Comparison of ENCODE assay signal across 31 cellular contexts in the genomic region with DNA sequence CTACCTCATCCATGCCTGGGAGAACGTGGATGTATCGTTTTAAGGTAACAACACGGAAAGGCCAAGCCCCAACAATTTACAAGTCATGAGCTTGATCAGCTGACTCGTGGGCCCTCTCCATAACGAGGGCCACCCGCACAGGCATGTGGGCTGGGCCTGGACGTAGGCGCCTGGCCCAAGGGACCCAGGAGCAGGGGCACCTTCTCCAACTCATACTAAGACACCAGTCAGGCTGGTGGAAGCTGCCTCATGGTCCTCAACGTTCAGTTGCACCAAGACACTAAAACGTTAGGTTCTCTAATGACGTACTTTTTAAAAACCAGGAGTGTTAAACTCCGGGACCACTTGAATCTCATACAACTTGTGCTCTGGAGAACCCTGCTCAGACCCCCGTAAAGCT. TPM values are rescaled to one million over a fixed set of nuclear protein-coding genes. Genes with fewer than 3 reads are reported as not detected.
A peak's percentile ranks its signal among the peaks of the same experiment; 100 is the strongest.
DNase-seq lines count a peak whose midpoint lies in the region; ATAC-seq, FAIRE-seq and TF ChIP-seq lines count a peak whose summit lies in the region.
"Had no signal": no experiment of that assay in that cellular context is flagged by ENCODE, and none has a peak within 500 bp of the region (broad histone marks: within the 10 kb centered on the region; RNA-seq: fewer than 3 reads in every experiment).

No MANE protein-coding gene starts in this region.

- TSS peak; percentile 51 for BruUV-seq in IMR-90 (replicated peaks; lab: Mats Ljungman, UMichigan)
- BruUV-seq in K562 (replicated peaks; lab: Mats Ljungman, UMichigan) = no TSS peak

- no peak overlapping the region for H3K4me3 ChIP-seq in IMR-90 (ENCODE audit: insufficient read depth, low read depth, low read length)
- no peak overlapping the region for H3K4me3 ChIP-seq in K562
- H3K4me3 ChIP-seq: skin epidermis, uterus had no signal

- H3K9ac ChIP-seq in IMR-90 (ENCODE audit: low read depth, low read length) (no peak overlapping the region), K562 (ENCODE audit: insufficient read depth in 1 of 2, low read depth in 2 of 2, low read length in 2 of 2) (no peak overlapping the region)
- H3K9ac ChIP-seq: SK-N-SH had no signal

- H2BK120ac ChIP-seq in IMR-90 (ENCODE audit: low read depth, low read length) = no peak overlapping the region

- no peak overlapping the region for H3K4me2 ChIP-seq in IMR-90 (ENCODE audit: low read depth, low read length)
- no peak overlapping the region for H3K4me2 ChIP-seq in K562 (ENCODE audit: insufficient read depth, low read length)
- H3K4me2 ChIP-seq: SK-N-SH had no signal

- H3K9me3 ChIP-seq in IMR-90 (ENCODE audit: control insufficient read depth, insufficient read depth, low read length) (no peaks in the 10 kb centered on the region), K562 (replicated peaks; ENCODE audit: control insufficient read depth, insufficient read depth, low read depth, low read length) (no peaks in the 10 kb centered on the region)
- H3K9me3 ChIP-seq: BE2C, SK-N-SH, uterus had no signal

- H3K4ac ChIP-seq in IMR-90 (ENCODE audit: low read depth, low read length) = no peak overlapping the region

- dilution Hi-C loops in IMR-90 (cut with HindIII; ENCODE audit: low sequenced_read_pairs, unreplicated experiment) = no loop called here

- no peak overlapping the region for H2BK5ac ChIP-seq in IMR-90 (ENCODE audit: low read depth, low read length, poor library complexity, severe bottlenecking)

- no peak overlapping the region for H3K56ac ChIP-seq in IMR-90 (ENCODE audit: extremely low read depth, insufficient read depth, low read length)

- TF ChIP-seq CTCF in IMR-90 (conservative IDR thresholded peaks at IDR 0.05; ENCODE audit: low read depth, low read length) (no peak), K562 (IDR thresholded peaks at IDR 0.05 in 2 of 3, conservative IDR thresholded peaks at IDR 0.05 in 1 of 3; ENCODE audit: insufficient read depth in 2 of 3, low read depth in 1 of 3, low read length in 3 of 3) (no peak)

- H2AK5ac ChIP-seq in IMR-90 (ENCODE audit: low read depth, low read length) = no peak overlapping the region

- ATAC-seq in activated naive CD8-positive, alpha-beta T cell treated with anti-CD3 and anti-CD28 coated beads, Interleukin-2, amount 50 U/mL, for 24 hours = no peak
- ATAC-seq in IMR-90 (ENCODE audit: low read depth) (no peak), K562 (no peak), GM21619 (IDR thresholded peaks at IDR 0.05; ENCODE audit: unreplicated experiment) (no peak), HG03565 (IDR thresholded peaks at IDR 0.05; ENCODE audit: unreplicated experiment) (no peak)
- ATAC-seq: activated CD4-positive, CD25-positive, alpha-beta regulatory T cell treated with anti-CD3 and anti-CD28 coated beads, Interleukin-2, amount 50 U/mL, for 24 hours; activated T-cell treated with anti-CD3 and anti-CD28 coated beads, Interleukin-2, amount 50 U/mL, for 4 hours; left colon; Right ventricle myocardium inferior; stimulated activated naive CD8-positive, alpha-beta T cell treated with anti-CD3 and anti-CD28 coated beads, Interleukin-15, Interleukin-2, amounts not matched to agents 100 U/mL and 50 U/mL, for 24 hours had no signal

- H4K91ac ChIP-seq in IMR-90 (ENCODE audit: insufficient read depth, low read depth, low read length) = no peak overlapping the region

- TF ChIP-seq RAD21 in IMR-90 (IDR thresholded peaks at IDR 0.05; ENCODE audit: low read length) (no peak), K562 (CRISPR knock-in tag; conservative IDR thresholded peaks at IDR 0.05 in 1 of 2, IDR thresholded peaks at IDR 0.05 in 1 of 2) (no peak)

- CTCF ChIA-PET in IMR-90 (lab: Yijun Ruan, JAX) = no interaction called here
- CTCF ChIA-PET in K562 (lab: Yijun Ruan, JAX; ENCODE audit: low intra/inter-chr PET ratio) = no interaction called here

- POLR2A ChIA-PET in IMR-90 (lab: Charles Lee; ENCODE audit: unreplicated experiment) = interaction anchor here (0.6 kb wide), 1 partner anchor 29 kb away, joined by 3 read pairs; no protein-coding TSS in a partner anchor
- POLR2A ChIA-PET in K562 (lab: Yijun Ruan, JAX) = interaction anchor here (0.6 to 1.1 kb wide), 3 partner anchors 26 to 81 kb away, joined by 3 to 5 read pairs (median 3); no protein-coding TSS in a partner anchor

- H3K9me1 ChIP-seq in IMR-90 (ENCODE audit: insufficient read depth, low read length) (no peaks in the 10 kb centered on the region), K562 (ENCODE audit: control insufficient read depth, insufficient read depth, low read length) (no peaks in the 10 kb centered on the region)

- WGBS in IMR-90 (ENCODE audit: extremely low coverage in 2 of 2, insufficient read length in 1 of 2), 2 experiments = 84% methylated on average over 7 of the region's 13 CpGs; no CpG with 5 or more reads in 1 of the 2 experiments
- 86% methylated on average over 12 of the region's 13 CpGs for WGBS in K562 (ENCODE audit: insufficient coverage, low coverage, missing lambda C conversion rate)

- no peak overlapping the region for H2BK15ac ChIP-seq in IMR-90 (ENCODE audit: low read depth, low read length)

- no peak for TF ChIP-seq EP300 in K562 (IDR thresholded peaks at IDR 0.05; ENCODE audit: low read length)

- no peak overlapping the region for H3K23ac ChIP-seq in IMR-90 (ENCODE audit: low read depth, low read length)

- H3K4me1 Mint-ChIP-seq in activated naive CD8-positive, alpha-beta T cell (ENCODE audit: low read depth) = peaks cover 39% of the 10 kb centered on the region
- peaks cover 20% of the 10 kb centered on the region for H3K4me1 Mint-ChIP-seq in activated naive CD8-positive, alpha-beta T cell treated with anti-CD3 and anti-CD28 coated beads, Interleukin-2, amount 50 U/mL, for 24 hours
- H3K4me1 Mint-ChIP-seq: nephron progenitor cell had no signal

- H2BK20ac ChIP-seq in IMR-90 (ENCODE audit: low read depth, low read length) = no peak overlapping the region

- H2AFZ ChIP-seq in IMR-90 (replicated peaks; ENCODE audit: low read length, poor library complexity) (no peak overlapping the region), K562 (ENCODE audit: low read depth, low read length) (no peak overlapping the region)

- TF ChIP-seq POLR2A in IMR-90 (IDR thresholded peaks at IDR 0.05; ENCODE audit: low read depth, low read length) (no peak), K562 (conservative IDR thresholded peaks at IDR 0.05) (no peak)

- peaks cover 3% of the 10 kb centered on the region for H3K36me3 Mint-ChIP-seq in activated naive CD8-positive, alpha-beta T cell
- peaks cover 60% of the 10 kb centered on the region for H3K36me3 Mint-ChIP-seq in activated naive CD8-positive, alpha-beta T cell treated with anti-CD3 and anti-CD28 coated beads, Interleukin-2, amount 50 U/mL, for 24 hours (ENCODE audit: low read depth)

- H3K27me3 ChIP-seq in IMR-90 (ENCODE audit: control insufficient read depth, insufficient read depth, low read length) (no peaks in the 10 kb centered on the region), K562 (ENCODE audit: control insufficient read depth in 2 of 2, insufficient read depth in 2 of 2, low read length in 2 of 2) (no peaks in the 10 kb centered on the region)
- H3K27me3 ChIP-seq: BE2C, uterus had no signal

- no peaks in the 10 kb centered on the region for H3K9me3 Mint-ChIP-seq in activated naive CD8-positive, alpha-beta T cell (ENCODE audit: low read depth)
- no peaks in the 10 kb centered on the region for H3K9me3 Mint-ChIP-seq in activated naive CD8-positive, alpha-beta T cell treated with anti-CD3 and anti-CD28 coated beads, Interleukin-2, amount 50 U/mL, for 24 hours
- H3K9me3 Mint-ChIP-seq: activated T-cell treated with anti-CD3 and anti-CD28 coated beads, Interleukin-2, amount 50 U/mL, for 4 hours; immature natural killer cell; nephron progenitor cell; T-helper 1 cell treated with Interleukin-12 subunit alpha and Interleukin-12 subunit beta and Interleukin-4 antibody, amounts not matched to agents 30 μg/mL and 1 μg/mL, for 36 hours had no signal

- intact Hi-C loops in IMR-90 (cut with micrococcal nuclease) = no loop called here
- intact Hi-C loops in K562 (cut with micrococcal nuclease) = no loop called here

- no peaks in the 10 kb centered on the region for H3K27me3 Mint-ChIP-seq in activated naive CD8-positive, alpha-beta T cell
- no peaks in the 10 kb centered on the region for H3K27me3 Mint-ChIP-seq in activated naive CD8-positive, alpha-beta T cell treated with anti-CD3 and anti-CD28 coated beads, Interleukin-2, amount 50 U/mL, for 24 hours

- H3K4me1 ChIP-seq in IMR-90 (ENCODE audit: control insufficient read depth, insufficient read depth, low read length) (no peaks in the 10 kb centered on the region), K562 (replicated peaks in 1 of 2; ENCODE audit: control insufficient read depth in 2 of 2, insufficient read depth in 2 of 2, low read length in 2 of 2) (0 out of 5 replicates have a peak, but pooled peaks cover 0 to 8% of the 10 kb centered on the region in 2 experiments)
- H3K4me1 ChIP-seq: BE2C, uterus had no signal

- in situ Hi-C loops in IMR-90 (cut with MboI; ENCODE audit: low sequenced_read_pairs) (no loop called here), K562 (cut with MboI) (no loop called here)

- H3K27ac ChIP-seq in IMR-90 (ENCODE audit: insufficient read depth, low read length) (no peak overlapping the region), K562 (ENCODE audit: extremely low read depth, low read depth, low read length) (no peak overlapping the region)
- H3K27ac ChIP-seq: uterus had no signal

- H3K36me3 ChIP-seq in IMR-90 (ENCODE audit: control insufficient read depth, insufficient read depth, low read length) (peaks cover 87% of the 10 kb centered on the region), K562 (ENCODE audit: control insufficient read depth, insufficient read depth, low read length) (peaks cover 98% of the 10 kb centered on the region)
- H3K36me3 ChIP-seq: uterus had no signal

- H2AK9ac ChIP-seq in IMR-90 (replicated peaks; ENCODE audit: low read depth, low read length, poor library complexity) = no peak overlapping the region

- H3K4me3 Mint-ChIP-seq in activated naive CD8-positive, alpha-beta T cell = peak overlapping the region; percentile 13
- H3K4me3 Mint-ChIP-seq in activated naive CD8-positive, alpha-beta T cell treated with anti-CD3 and anti-CD28 coated beads, Interleukin-2, amount 50 U/mL, for 24 hours = no peak overlapping the region
- H3K4me3 Mint-ChIP-seq: activated T-cell treated with anti-CD3 and anti-CD28 coated beads, Interleukin-2, amount 50 U/mL, for 4 hours; immature natural killer cell; nephron progenitor cell; T-helper 1 cell treated with Interleukin-12 subunit alpha and Interleukin-12 subunit beta and Interleukin-4 antibody, amounts not matched to agents 30 μg/mL and 1 μg/mL, for 36 hours had no signal

- H3K79me1 ChIP-seq in IMR-90 (ENCODE audit: low read depth in 1 of 2, low read length in 2 of 2) = peaks cover 10 to 17% of the 10 kb centered on the region in 2 experiments; a peak in 3 of 4 replicates

- no peak for FAIRE-seq in K562 (lab: Jason Lieb, UNC)
- FAIRE-seq: bronchial epithelial cell, colon, GM12892 had no signal

- DNase-seq in activated naive CD8-positive, alpha-beta T cell treated with anti-CD3 and anti-CD28 coated beads, Interleukin-2, amount 50 U/mL, for 24 hours = no peak
- no peak for DNase-seq in IMR-90
- no peak for DNase-seq in K562 (ENCODE audit: extremely low read depth in 1 of 4, low spot score in 3 of 4)
- no peak for DNase-seq in NCI-H187 treated with DMSO at 0.1 percent for 48 hours (lab: John Stamatoyannopoulos, UW)
- DNase-seq: ACHN; activated gamma-delta T cell treated with Interleukin-2 at 50 U/mL for 16 hours; activated T-cell treated with anti-CD3 and anti-CD28 coated beads, Interleukin-2, amount 50 U/mL, for 4 hours; aorta; BE2C; effector CD8-positive, alpha-beta T cell; hypothalamus; immature natural killer cell; left colon; MV-4-11; NCI-H1436; NCI-H226; NCI-H69; nephron progenitor cell; SK-N-SH; stimulated activated naive CD8-positive, alpha-beta T cell treated with anti-CD3 and anti-CD28 coated beads, Interleukin-15, Interleukin-2, amounts not matched to agents 100 U/mL and 50 U/mL, for 24 hours; uterus had no signal

- H3K18ac ChIP-seq in IMR-90 (ENCODE audit: low read depth, low read length) = no peak overlapping the region

- peak overlapping the region; percentile 46 for H3K27ac Mint-ChIP-seq in activated naive CD8-positive, alpha-beta T cell
- no peak overlapping the region for H3K27ac Mint-ChIP-seq in activated naive CD8-positive, alpha-beta T cell treated with anti-CD3 and anti-CD28 coated beads, Interleukin-2, amount 50 U/mL, for 24 hours
- H3K27ac Mint-ChIP-seq: nephron progenitor cell had no signal

- H4K20me1 ChIP-seq in IMR-90 (ENCODE audit: insufficient read depth, low read length) (peaks cover 4% of the 10 kb centered on the region; the same call in 1 of the 2 replicates), K562 (replicated peaks; ENCODE audit: control insufficient read depth, insufficient read depth, low read length) (0 out of 2 replicates have a peak, but pooled peaks cover 5% of the 10 kb centered on the region)

- no peak overlapping the region for H3K14ac ChIP-seq in IMR-90 (replicated peaks; ENCODE audit: low read depth, low read length)

- no peak overlapping the region for H4K5ac ChIP-seq in IMR-90 (ENCODE audit: low read depth, low read length)

- no peaks in the 10 kb centered on the region for H3K79me2 ChIP-seq in K562 (ENCODE audit: control insufficient read depth, insufficient read depth, low read length)

- no peak overlapping the region for H4K8ac ChIP-seq in IMR-90 (ENCODE audit: low read depth in 2 of 2, low read length in 2 of 2)

RNA-seq across cellular contexts. Expression of gene EIF3G, which starts 21.8 kb away (rescaled TPM):
- 209 and 278 TPM in 2 replicates for total RNA-seq in IMR-90 (2012; rRNA removed)
- 235 and 243 TPM in 2 replicates for polyA plus RNA-seq in IMR-90 (2012; rRNA removed)
- polyA plus RNA-seq in IMR-90 (2012; cell fraction: cytosol; rRNA removed) = 193 and 253 TPM in 2 replicates
- 464 and 890 TPM in 2 replicates for polyA plus RNA-seq in IMR-90 (2012; cell fraction: nucleus; rRNA removed; ENCODE audit: low replicate concordance)
- 149 and 492 TPM in 2 replicates for total RNA-seq in K562 (2011; cell fraction: chromatin; rRNA removed; ENCODE audit: low replicate concordance)
- 401 and 445 TPM in 2 replicates for total RNA-seq in K562 (2011; cell fraction: nucleolus; rRNA removed)
- 251 and 254 TPM in 2 replicates for total RNA-seq in K562 (2011; cell fraction: nucleoplasm; rRNA removed)
- 496 and 567 TPM in 2 replicates for total RNA-seq in K562 (2014; rRNA removed)
- 180 and 183 TPM in 2 replicates for total RNA-seq in K562 (2014; rRNA removed; fragmentation: Illumina TruSeq; extraction: Trizol)
- 303 and 312 TPM in 2 replicates for total RNA-seq in K562 (2015; rRNA removed; fragmentation: Illumina TruSeq; extraction: Trizol)
- 388 and 395 TPM in 2 replicates for total RNA-seq in K562 (2021)
- polyA plus RNA-seq in K562 (2011; rRNA removed) = 119 and 135 TPM in 2 replicates
- 195 and 287 TPM in 2 replicates for polyA plus RNA-seq in K562 (2011; cell fraction: cytosol; rRNA removed)
- 588 and 868 TPM in 2 replicates for polyA plus RNA-seq in K562 (2011; cell fraction: nucleus; rRNA removed)
- 313 and 327 TPM in 2 replicates for polyA plus RNA-seq in K562 (2012)
- 338 and 435 TPM in 2 replicates for polyA plus RNA-seq in K562 (2014; fragmentation: Illumina TruSeq; extraction: Trizol)
- 10 to 100 TPM; 35.3 to 53.8 TPM for polyA plus RNA-seq in K562 (2014; fragmentation: Nextera tagmentation; extraction: Ambion mirVana)
- 299 and 361 TPM in 2 replicates for polyA plus RNA-seq in K562 (2014; rRNA removed)
- 37.8 and 59.9 TPM in 2 replicates for polyA minus RNA-seq in K562 (2011; rRNA and poly(A)+ RNA removed)
- 98.8 and 105 TPM in 2 replicates for polyA minus RNA-seq in K562 (2011; cell fraction: cytosol; rRNA and poly(A)+ RNA removed)
- 95.6 and 97.2 TPM in 2 replicates for polyA minus RNA-seq in K562 (2011; cell fraction: nucleus; rRNA and poly(A)+ RNA removed)

RNA-seq across cellular contexts. Expression of gene P2RY11, which starts 30.0 kb away (rescaled TPM):
- total RNA-seq in IMR-90 (2012; rRNA removed) = 0.54 and 0.56 TPM in 2 replicates
- 4.5 and 6.6 TPM in 2 replicates for polyA plus RNA-seq in IMR-90 (2012; rRNA removed)
- 1.3 and 3.6 TPM in 2 replicates for polyA plus RNA-seq in IMR-90 (2012; cell fraction: cytosol; rRNA removed)
- polyA plus RNA-seq in IMR-90 (2012; cell fraction: nucleus; rRNA removed; ENCODE audit: low replicate concordance) = 30.7 and 82.4 TPM in 2 replicates
- total RNA-seq in K562 (2011; cell fraction: chromatin; rRNA removed; ENCODE audit: low replicate concordance) = 7.8 and 42.3 TPM in 2 replicates
- 18.0 and 23.8 TPM in 2 replicates for total RNA-seq in K562 (2011; cell fraction: nucleolus; rRNA removed)
- 12.8 and 19.6 TPM in 2 replicates for total RNA-seq in K562 (2011; cell fraction: nucleoplasm; rRNA removed)
- 1.5 and 3.2 TPM in 2 replicates for total RNA-seq in K562 (2014; rRNA removed)
- total RNA-seq in K562 (2014; rRNA removed; fragmentation: Illumina TruSeq; extraction: Trizol) = 1.4 and 1.5 TPM in 2 replicates
- 4.6 TPM in 2 replicates for total RNA-seq in K562 (2015; rRNA removed; fragmentation: Illumina TruSeq; extraction: Trizol)
- 10.1 and 10.2 TPM in 2 replicates for total RNA-seq in K562 (2021)
- polyA plus RNA-seq in K562 (2011; rRNA removed) = 2.4 and 6.5 TPM in 2 replicates
- polyA plus RNA-seq in K562 (2011; cell fraction: cytosol; rRNA removed) = 5.8 and 7.6 TPM in 2 replicates
- 9.8 and 12.6 TPM in 2 replicates for polyA plus RNA-seq in K562 (2011; cell fraction: nucleus; rRNA removed)
- polyA plus RNA-seq in K562 (2012) = 6.2 and 11.6 TPM in 2 replicates
- polyA plus RNA-seq in K562 (2014; fragmentation: Illumina TruSeq; extraction: Trizol) = 1.5 and 2.1 TPM in 2 replicates
- under 1 TPM; 0.03 to 0.07 TPM for polyA plus RNA-seq in K562 (2014; fragmentation: Nextera tagmentation; extraction: Ambion mirVana)
- 4.5 and 5.9 TPM in 2 replicates for polyA plus RNA-seq in K562 (2014; rRNA removed)
- polyA minus RNA-seq in K562 (2011; rRNA and poly(A)+ RNA removed) = 1.5 and 1.9 TPM in 2 replicates
- polyA minus RNA-seq in K562 (2011; cell fraction: cytosol; rRNA and poly(A)+ RNA removed) = 2.6 and 7.6 TPM in 2 replicates
- 3.8 and 4.9 TPM in 2 replicates for polyA minus RNA-seq in K562 (2011; cell fraction: nucleus; rRNA and poly(A)+ RNA removed)

RNA-seq across cellular contexts. Expression of gene PPAN, which starts 35.3 kb away (rescaled TPM):
- total RNA-seq in IMR-90 (2012; rRNA removed) (24.0 and 30.3 TPM in 2 replicates), K562 (2014; rRNA removed) (111 and 141 TPM in 2 replicates), K562 (2014; rRNA removed; fragmentation: Illumina TruSeq; extraction: Trizol) (21.1 and 29.3 TPM in 2 replicates), K562 (2015; rRNA removed; fragmentation: Illumina TruSeq; extraction: Trizol) (76.2 and 78.6 TPM in 2 replicates), K562 (2021) (113 and 122 TPM in 2 replicates)
- polyA plus RNA-seq in IMR-90 (2012; rRNA removed) (38.2 and 41.6 TPM in 2 replicates), K562 (2011; rRNA removed) (43.2 and 54.4 TPM in 2 replicates), K562 (2014; fragmentation: Illumina TruSeq; extraction: Trizol) (59.1 and 66.9 TPM in 2 replicates), K562 (2014; fragmentation: Nextera tagmentation; extraction: Ambion mirVana) (1 to 10 TPM; 2.2 to 4.9 TPM), K562 (2014; rRNA removed) (129 TPM in 2 replicates)
- polyA plus RNA-seq in IMR-90 (2012; cell fraction: cytosol; rRNA removed) = 29.2 and 34.9 TPM in 2 replicates
- polyA plus RNA-seq in IMR-90 (2012; cell fraction: nucleus; rRNA removed; ENCODE audit: low replicate concordance) = 125 and 180 TPM in 2 replicates
- total RNA-seq in K562 (2011; cell fraction: chromatin; rRNA removed; ENCODE audit: low replicate concordance) = 43.7 and 158 TPM in 2 replicates
- total RNA-seq in K562 (2011; cell fraction: nucleolus; rRNA removed) = 136 and 158 TPM in 2 replicates
- 72.6 and 76.3 TPM in 2 replicates for total RNA-seq in K562 (2011; cell fraction: nucleoplasm; rRNA removed)
- 55.0 and 104 TPM in 2 replicates for polyA plus RNA-seq in K562 (2011; cell fraction: cytosol; rRNA removed)
- 120 and 211 TPM in 2 replicates for polyA plus RNA-seq in K562 (2011; cell fraction: nucleus; rRNA removed)
- polyA plus RNA-seq in K562 (2012) = 52.6 and 75.7 TPM in 2 replicates
- polyA minus RNA-seq in K562 (2011; rRNA and poly(A)+ RNA removed) = 26.1 and 49.0 TPM in 2 replicates
- polyA minus RNA-seq in K562 (2011; cell fraction: cytosol; rRNA and poly(A)+ RNA removed) = 66.1 and 69.2 TPM in 2 replicates
- 65.4 and 68.5 TPM in 2 replicates for polyA minus RNA-seq in K562 (2011; cell fraction: nucleus; rRNA and poly(A)+ RNA removed)

RNA-seq across cellular contexts. Expression of gene ANGPTL6, which starts 39.0 kb away (rescaled TPM):
- not detected in 2 replicates for total RNA-seq in IMR-90 (2012; rRNA removed)
- polyA plus RNA-seq in IMR-90 (2012; rRNA removed) = 0.17 and 0.21 TPM in 2 replicates
- polyA plus RNA-seq in IMR-90 (2012; cell fraction: cytosol; rRNA removed) = 0.29 and 0.62 TPM in 2 replicates
- 0.86 and 1.6 TPM in 2 replicates for polyA plus RNA-seq in IMR-90 (2012; cell fraction: nucleus; rRNA removed; ENCODE audit: low replicate concordance)
- 0.81 and 2.5 TPM in 2 replicates for total RNA-seq in K562 (2011; cell fraction: chromatin; rRNA removed; ENCODE audit: low replicate concordance)
- 1.8 and 3.0 TPM in 2 replicates for total RNA-seq in K562 (2011; cell fraction: nucleolus; rRNA removed)
- 1.6 and 2.9 TPM in 2 replicates for total RNA-seq in K562 (2011; cell fraction: nucleoplasm; rRNA removed)
- total RNA-seq in K562 (2014; rRNA removed) = 0.86 and 2.1 TPM in 2 replicates
- 0.38 and 0.58 TPM in 2 replicates for total RNA-seq in K562 (2014; rRNA removed; fragmentation: Illumina TruSeq; extraction: Trizol)
- total RNA-seq in K562 (2015; rRNA removed; fragmentation: Illumina TruSeq; extraction: Trizol) = 0.23 and 0.36 TPM in 2 replicates
- 0.42 and 0.58 TPM in 2 replicates for total RNA-seq in K562 (2021)
- 0.54 and 0.83 TPM in 2 replicates for polyA plus RNA-seq in K562 (2011; rRNA removed)
- 0.66 and 1.6 TPM in 2 replicates for polyA plus RNA-seq in K562 (2011; cell fraction: cytosol; rRNA removed)
- 1.4 and 4.2 TPM in 2 replicates for polyA plus RNA-seq in K562 (2011; cell fraction: nucleus; rRNA removed)
- 0.51 and 0.70 TPM in 2 replicates for polyA plus RNA-seq in K562 (2012)
- polyA plus RNA-seq in K562 (2014; fragmentation: Illumina TruSeq; extraction: Trizol) = 0.22 and 0.43 TPM in 2 replicates
- not detected for polyA plus RNA-seq in K562 (2014; fragmentation: Nextera tagmentation; extraction: Ambion mirVana)
- polyA plus RNA-seq in K562 (2014; rRNA removed) = 0.31 and 0.97 TPM in 2 replicates
- polyA minus RNA-seq in K562 (2011; rRNA and poly(A)+ RNA removed) = 0.09 and 0.21 TPM in 2 replicates
- polyA minus RNA-seq in K562 (2011; cell fraction: cytosol; rRNA and poly(A)+ RNA removed) = 1.4 TPM in 1 of 2 replicates, not detected in the other
- 0.33 and 1.8 TPM in 2 replicates for polyA minus RNA-seq in K562 (2011; cell fraction: nucleus; rRNA and poly(A)+ RNA removed)
- total RNA-seq: Right ventricle myocardium inferior had no signal

RNA-seq across cellular contexts. Expression of gene DNMT1, which starts 53.3 kb away (rescaled TPM):
- total RNA-seq in IMR-90 (2012; rRNA removed) = 26.2 and 40.3 TPM in 2 replicates
- 83.6 and 88.1 TPM in 2 replicates for polyA plus RNA-seq in IMR-90 (2012; rRNA removed)
- polyA plus RNA-seq in IMR-90 (2012; cell fraction: cytosol; rRNA removed) = 36.6 and 47.1 TPM in 2 replicates
- 214 and 325 TPM in 2 replicates for polyA plus RNA-seq in IMR-90 (2012; cell fraction: nucleus; rRNA removed; ENCODE audit: low replicate concordance)
- 743 and 899 TPM in 2 replicates for total RNA-seq in K562 (2011; cell fraction: chromatin; rRNA removed; ENCODE audit: low replicate concordance)
- total RNA-seq in K562 (2011; cell fraction: nucleolus; rRNA removed) = 373 and 377 TPM in 2 replicates
- 405 and 438 TPM in 2 replicates for total RNA-seq in K562 (2011; cell fraction: nucleoplasm; rRNA removed)
- 121 and 133 TPM in 2 replicates for total RNA-seq in K562 (2014; rRNA removed)
- 104 and 131 TPM in 2 replicates for total RNA-seq in K562 (2014; rRNA removed; fragmentation: Illumina TruSeq; extraction: Trizol)
- 80.1 and 84.8 TPM in 2 replicates for total RNA-seq in K562 (2015; rRNA removed; fragmentation: Illumina TruSeq; extraction: Trizol)
- total RNA-seq in K562 (2021) = 261 and 271 TPM in 2 replicates
- 88.6 and 150 TPM in 2 replicates for polyA plus RNA-seq in K562 (2011; rRNA removed)
- 48.0 and 61.3 TPM in 2 replicates for polyA plus RNA-seq in K562 (2011; cell fraction: cytosol; rRNA removed)
- polyA plus RNA-seq in K562 (2011; cell fraction: nucleus; rRNA removed) = 345 and 363 TPM in 2 replicates
- 147 and 255 TPM in 2 replicates for polyA plus RNA-seq in K562 (2012)
- 163 and 181 TPM in 2 replicates for polyA plus RNA-seq in K562 (2014; fragmentation: Illumina TruSeq; extraction: Trizol)
- polyA plus RNA-seq in K562 (2014; fragmentation: Nextera tagmentation; extraction: Ambion mirVana) = 100 to 1,000 TPM in 1 of 2 experiments, 10 to 100 TPM in 1; 95.0 to 159 TPM
- 111 and 126 TPM in 2 replicates for polyA plus RNA-seq in K562 (2014; rRNA removed)
- 116 and 118 TPM in 2 replicates for polyA minus RNA-seq in K562 (2011; rRNA and poly(A)+ RNA removed)
- polyA minus RNA-seq in K562 (2011; cell fraction: cytosol; rRNA and poly(A)+ RNA removed) = 97.3 and 133 TPM in 2 replicates
- 89.7 and 106 TPM in 2 replicates for polyA minus RNA-seq in K562 (2011; cell fraction: nucleus; rRNA and poly(A)+ RNA removed)
